Comparison of ENCODE assay signal across 15 cellular contexts in the genomic region with DNA sequence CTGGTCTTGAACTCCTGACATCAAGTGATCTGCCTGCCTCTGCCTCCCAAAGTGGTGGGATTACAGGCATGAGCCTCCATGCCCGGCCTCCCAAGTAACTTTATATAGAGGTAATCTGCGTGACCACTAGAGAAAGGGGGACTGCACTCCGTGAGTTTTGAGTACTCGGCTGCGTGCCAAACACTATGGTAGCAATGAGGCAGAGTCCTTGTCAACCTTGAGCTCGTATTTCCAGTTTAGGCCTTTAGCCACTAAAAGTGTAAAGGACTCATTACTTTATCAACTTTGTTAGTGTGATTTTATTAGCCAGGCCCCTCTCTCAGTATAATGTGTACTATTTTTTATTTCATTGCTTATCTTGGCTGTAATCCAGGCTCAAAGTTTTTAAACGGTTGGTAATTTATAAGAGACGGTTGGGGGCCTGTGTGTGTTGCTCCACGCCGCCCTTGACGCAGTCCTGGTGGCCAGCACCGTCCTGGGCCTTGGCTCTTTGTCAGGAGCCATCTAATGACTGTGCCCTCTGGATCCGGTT. TPM values are rescaled to one million over a fixed set of nuclear protein-coding genes. Genes with fewer than 3 reads are reported as not detected.
DNase-seq lines count a peak whose midpoint lies in the region; ATAC-seq, FAIRE-seq and TF ChIP-seq lines count a peak whose summit lies in the region.
"Had no signal": no experiment of that assay in that cellular context is flagged by ENCODE, and none has a peak within 500 bp of the region (broad histone marks: within the 10 kb centered on the region; RNA-seq: fewer than 3 reads in every experiment).

No MANE protein-coding gene starts in this region.

- no peaks in the 10 kb centered on the region for H3K9me3 Mint-ChIP-seq in natural killer cell treated with Interleukin-12 subunit alpha and Interleukin-12 subunit beta and Interleukin-15 and Interleukin-18, amount 100 ng/mL, for 72 hours
- H3K9me3 Mint-ChIP-seq: CD4-positive, CD25-positive, alpha-beta regulatory T cell had no signal

- H3K4me1 ChIP-seq in small intestine (ENCODE audit: control insufficient read depth in 2 of 2, insufficient read depth in 1 of 2, low read depth in 1 of 2, low read length in 1 of 2): peaks cover 0 to 3% of the 10 kb centered on the region in 2 donors
- H3K4me1 ChIP-seq in esophagus muscularis mucosa: peaks cover 4 to 18% (median 11%) of the 10 kb centered on the region in 4 donors

- H3K27ac ChIP-seq in small intestine (ENCODE audit: low read depth in 1 of 2, low read length in 1 of 2): peak overlapping the region in 1 of 2 donors; percentile 43
- no peak overlapping the region for H3K27ac ChIP-seq in esophagus muscularis mucosa (replicated peaks in 1 of 4)

- in situ Hi-C loops in astrocyte of the cerebellum (cut with HindIII; ENCODE audit: low sequenced_read_pairs): loop anchor here (25.0 kb wide), 2 partner anchors 392 to 408 kb away; partner anchors contain the start of genes PIGN and RELCH

- TF ChIP-seq EP300 in esophagus muscularis mucosa (IDR thresholded peaks at IDR 0.05): no peak

- H3K4me1 Mint-ChIP-seq in natural killer cell treated with Interleukin-12 subunit alpha and Interleukin-12 subunit beta and Interleukin-15 and Interleukin-18, amount 100 ng/mL, for 72 hours (ENCODE audit: low read depth in 2 of 2): peaks cover 11 to 21% of the 10 kb centered on the region in 2 donors

- no peaks in the 10 kb centered on the region for H3K27me3 Mint-ChIP-seq in natural killer cell treated with Interleukin-12 subunit alpha and Interleukin-12 subunit beta and Interleukin-15 and Interleukin-18, amount 100 ng/mL, for 72 hours
- H3K27me3 Mint-ChIP-seq: CD4-positive, CD25-positive, alpha-beta regulatory T cell had no signal

- TF ChIP-seq POLR2A in esophagus muscularis mucosa (IDR thresholded peaks at IDR 0.05; ENCODE audit: low read depth): no peak

- ATAC-seq in left colon: peak; percentile 64
- ATAC-seq in natural killer cell treated with Interleukin-12 subunit alpha and Interleukin-12 subunit beta and Interleukin-15 and Interleukin-18, amount 100 ng/mL, for 72 hours: no peak
- ATAC-seq: SK-N-SH treated with all-trans-retinoic acid at 6 μM for 48 hours had no signal

- H3K36me3 ChIP-seq in small intestine (ENCODE audit: control insufficient read depth in 2 of 2, insufficient read depth in 2 of 2, low read length in 2 of 2) (peaks cover 5 to 14% of the 10 kb centered on the region in 2 donors), esophagus muscularis mucosa (peaks cover 17 to 46% (median 32%) of the 10 kb centered on the region in 4 donors)

- TF ChIP-seq CTCF in astrocyte of the cerebellum (IDR thresholded peaks at IDR 0.05; ENCODE audit: low read depth, low read length, missing control alignments) (no peak), esophagus muscularis mucosa (IDR thresholded peaks at IDR 0.05) (no peak)

- H3K27me3 ChIP-seq in small intestine (ENCODE audit: control insufficient read depth in 2 of 2, insufficient read depth in 2 of 2, low read length in 2 of 2): no peaks in the 10 kb centered on the region
- no peaks in the 10 kb centered on the region for H3K27me3 ChIP-seq in esophagus muscularis mucosa

- FAIRE-seq in small intestine (lab: Jason Lieb, UNC) (no peak), RCC 7860 (lab: Jason Lieb, UNC) (no peak)

- intact Hi-C loops in left colon (cut with DNase I, micrococcal nuclease): no loop called here
- intact Hi-C loops in esophagus muscularis mucosa (cut with DNase I): no loop called here

- DNase-seq in DMS79 treated with DMSO at 0.1 percent for 48 hours (lab: John Stamatoyannopoulos, UW) (peak; percentile 11), astrocyte of the cerebellum (ENCODE audit: low read depth) (peak; percentile 5), left colon (peak in 1 of 2 donors; percentile 40), small intestine (peak; percentile 71), esophagus muscularis mucosa (ENCODE audit: extremely low spot score) (no peak), RCC 7860 (ENCODE audit: low spot score) (no peak)
- no peak for DNase-seq in natural killer cell treated with Interleukin-12 subunit alpha and Interleukin-12 subunit beta and Interleukin-15 and Interleukin-18, amount 100 ng/mL, for 72 hours (ENCODE audit: low spot score)
- DNase-seq: CD4-positive, CD25-positive, alpha-beta regulatory T cell; GDM1; Karpas-422; NCI-H1417 treated with DMSO at 0.1 percent for 48 hours; NCI-H187; NCI-H69; NK-92 treated with Interleukin-12 subunit alpha and Interleukin-12 subunit beta, amount 100 ng/mL, for 24 hours had no signal

- H3K4me3 ChIP-seq in astrocyte of the cerebellum (ENCODE audit: low read depth, low read length): no peak overlapping the region
- H3K4me3 ChIP-seq in small intestine (ENCODE audit: low read depth in 1 of 2, low read length in 2 of 2): no peak overlapping the region
- H3K4me3 ChIP-seq in esophagus muscularis mucosa: no peak overlapping the region

- H3K9me3 ChIP-seq in small intestine (ENCODE audit: control insufficient read depth, low read depth) (no peaks in the 10 kb centered on the region), esophagus muscularis mucosa (no peaks in the 10 kb centered on the region)

- H3K4me3 Mint-ChIP-seq in natural killer cell treated with Interleukin-12 subunit alpha and Interleukin-12 subunit beta and Interleukin-15 and Interleukin-18, amount 100 ng/mL, for 72 hours: no peak overlapping the region
- H3K4me3 Mint-ChIP-seq: CD4-positive, CD25-positive, alpha-beta regulatory T cell had no signal

- peaks cover 15% of the 10 kb centered on the region for H3K36me3 Mint-ChIP-seq in natural killer cell treated with Interleukin-12 subunit alpha and Interleukin-12 subunit beta and Interleukin-15 and Interleukin-18, amount 100 ng/mL, for 72 hours

- H3K27ac Mint-ChIP-seq in natural killer cell treated with Interleukin-12 subunit alpha and Interleukin-12 subunit beta and Interleukin-15 and Interleukin-18, amount 100 ng/mL, for 72 hours: no peak overlapping the region

- 19 to 50% (median 39%) methylated on average over 13 of the region's 13 CpGs for WGBS in small intestine, 3 donors
- WGBS in esophagus muscularis mucosa: 75% methylated on average over 13 of the region's 13 CpGs

RNA-seq across cellular contexts. Expression of gene ZCCHC2, which starts 56.2 kb away (rescaled TPM):
- total RNA-seq in left colon (10 to 100 TPM; 20.2 to 23.5 TPM), esophagus muscularis mucosa (10 to 100 TPM; 18.9 to 26.1 (median 23.8) TPM)
- polyA plus RNA-seq in small intestine: 1 to 10 TPM; 5.1 to 8.7 (median 7.9) TPM
- total RNA-seq in natural killer cell treated with Interleukin-12 subunit alpha and Interleukin-12 subunit beta and Interleukin-15 and Interleukin-18, amount 100 ng/mL, for 72 hours: 10 to 100 TPM; 46.3 to 51.2 TPM

Comparison
In these comparisons a context has a peak if more than half of its experiments do, and no peak if none do; other contexts are left out.
1. DNase-seq: peak in DMS79 treated with DMSO at 0.1 percent for 48 hours (single experiment), astrocyte of the cerebellum (single experiment) and small intestine (single experiment); none in esophagus muscularis mucosa (single experiment), natural killer cell treated with Interleukin-12 subunit alpha and Interleukin-12 subunit beta and Interleukin-15 and Interleukin-18, amount 100 ng/mL, for 72 hours (single experiment) and RCC 7860 (single experiment).